In the genomic region with DNA sequence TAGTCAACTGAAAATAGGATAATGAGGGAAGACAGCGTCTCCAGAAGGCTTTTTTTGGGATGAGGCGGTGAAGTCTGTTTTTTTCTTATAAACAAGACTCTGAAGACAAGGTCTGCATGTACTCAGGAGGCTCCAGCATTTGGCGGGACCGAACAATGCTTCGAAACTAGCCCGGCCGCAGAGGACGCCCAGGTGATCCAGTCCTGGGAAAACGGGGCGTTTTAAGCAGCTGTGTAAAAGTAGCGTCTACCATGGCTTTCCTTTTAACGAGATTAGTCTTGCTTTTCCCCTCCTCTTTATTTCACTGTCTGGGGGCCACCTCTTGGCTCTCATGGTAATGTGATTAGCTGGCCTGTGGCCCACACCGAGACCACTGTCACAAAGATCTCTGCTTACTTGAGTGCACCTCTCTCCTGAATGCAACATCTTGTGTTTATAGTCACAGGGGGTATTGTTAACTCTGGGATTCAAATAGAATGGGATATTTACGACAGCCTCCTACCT, we compare ENCODE assay signal across 29 cellular contexts.
"Had no signal": no experiment of that assay in that cellular context is flagged by ENCODE, and none has a peak within 500 bp of the region (broad histone marks: within the 10 kb centered on the region; RNA-seq: fewer than 3 reads in every experiment).

No MANE protein-coding gene starts in this region.

- FAIRE-seq: astrocyte, TTC549 had no signal

- H3K36me3 ChIP-seq: brain microvascular endothelial cell, cardiac muscle cell had no signal

- H3K4me3 ChIP-seq: cardiac muscle cell, SK-N-MC had no signal

- H3K27ac ChIP-seq: brain microvascular endothelial cell, cardiac muscle cell, SK-N-MC had no signal

- H3K27me3 ChIP-seq: brain microvascular endothelial cell, cardiac muscle cell had no signal

- DNase-seq: activated B cell treated with CpG ODN at 0.5 μM for 24 hours; activated CD4-positive, alpha-beta T cell treated with anti-CD3 and anti-CD28 coated beads for 1 hour; activated CD4-positive, alpha-beta T cell treated with anti-CD3 and anti-CD28 coated beads, Interleukin-2, amount 10 ng/mL, durations not matched to agents 24 days and 14 days; activated CD4-positive, alpha-beta T cell treated with anti-CD3 and anti-CD28 coated beads, Interleukin-2, amount 50 U/mL, for 48 hours; activated CD8-positive, alpha-beta memory T cell treated with anti-CD3 and anti-CD28 coated beads, Interleukin-2, amount 10 ng/mL, durations not matched to agents 7 days and 5 days; activated gamma-delta T cell; activated naive CD4-positive, alpha-beta T cell treated with anti-CD3 and anti-CD28 coated beads for 36 hours; activated T-cell treated with anti-CD3 and anti-CD28 coated beads, Interleukin-2, amount 50 U/mL, for 48 hours; amygdala; brain microvascular endothelial cell; KBM-7; NCI-H1092 treated with DMSO at 0.1 percent for 48 hours; NCI-H1417 treated with DMSO at 0.1 percent for 48 hours; NCI-H1694 treated with DMSO at 0.1 percent for 48 hours; NCI-H2029 treated with DMSO at 0.1 percent for 48 hours; NCI-H2171; NCI-H2227 treated with DMSO at 0.1 percent for 48 hours; NCI-H446 treated with DMSO at 0.1 percent for 48 hours; NCI-H524 treated with DMSO at 0.1 percent for 48 hours; NCI-H748 treated with DMSO at 0.1 percent for 48 hours; SIG-M5; T-cell; T-helper 2 cell; T1000 had no signal

- ATAC-seq: activated CD8-positive, alpha-beta memory T cell treated with anti-CD3 and anti-CD28 coated beads, Interleukin-2, amount 10 ng/mL, durations not matched to agents 7 days and 5 days; activated T-helper 17 cell treated with anti-CD3 and anti-CD28 coated beads, Interleukin-2, amount 50 U/mL, for 72 hours; T-cell had no signal
